ENCODE assay signal across 12 cellular contexts in the genomic region with DNA sequence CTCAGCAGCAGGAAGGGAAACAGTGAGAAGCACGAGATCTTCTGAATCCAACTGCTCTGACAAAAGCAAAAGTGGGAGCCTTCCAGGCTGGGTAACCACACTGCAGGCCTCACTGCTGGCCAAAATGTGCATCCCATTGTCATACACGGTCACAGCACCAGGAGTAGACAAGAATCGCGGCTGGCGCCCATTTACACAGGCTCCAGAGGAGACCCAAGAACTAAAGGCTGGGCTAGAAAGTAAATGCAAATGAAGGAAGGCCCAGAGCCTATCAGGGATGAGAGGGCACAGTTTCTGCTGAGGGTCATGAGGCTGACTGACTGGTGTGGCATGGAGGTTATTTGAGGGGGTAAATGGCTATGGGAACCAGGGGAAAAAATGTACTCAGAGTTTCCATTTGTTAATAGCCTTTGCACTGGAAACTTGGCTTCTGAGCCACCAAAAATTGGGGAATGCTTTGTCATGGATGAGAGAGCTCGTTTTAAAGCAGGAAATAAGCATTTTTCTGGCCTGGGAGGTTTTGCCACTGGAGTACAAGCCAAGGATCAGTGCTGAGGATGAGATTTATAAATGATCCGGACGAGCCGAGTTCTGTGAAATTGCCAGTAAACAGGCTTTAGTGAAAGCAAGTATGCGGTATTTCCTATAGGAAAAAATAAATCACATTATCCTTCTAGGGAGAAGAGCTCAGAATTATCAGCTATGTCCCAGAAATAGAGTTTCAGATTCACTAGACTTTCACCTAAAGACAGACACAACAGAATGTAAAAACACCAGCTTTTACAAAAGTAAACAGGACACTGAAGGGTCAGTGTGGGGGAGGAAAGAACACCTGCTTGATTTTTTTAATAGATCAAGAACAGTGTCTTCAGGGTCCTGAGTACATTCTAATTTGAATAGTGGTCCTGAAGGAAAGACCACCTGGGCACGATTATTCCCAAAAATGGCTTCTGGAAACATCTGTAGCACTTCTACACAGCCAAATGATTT.
DNase-seq lines count a peak whose midpoint lies in the region; ATAC-seq and TF ChIP-seq lines count a peak whose summit lies in the region.
"Had no signal": no experiment of that assay in that cellular context is flagged by ENCODE, and none has a peak within 500 bp of the region (broad histone marks: within the 10 kb centered on the region; RNA-seq: fewer than 3 reads in every experiment).

No MANE protein-coding gene starts in this region.

- no peaks in the 10 kb centered on the region for H3K27me3 ChIP-seq in A673 (replicated peaks; ENCODE audit: insufficient read depth, low read depth, low read length, poor library complexity)
- no peaks in the 10 kb centered on the region for H3K27me3 ChIP-seq in IMR-90 (ENCODE audit: control insufficient read depth, insufficient read depth, low read length)
- no peaks in the 10 kb centered on the region for H3K27me3 ChIP-seq in SJCRH30
- H3K27me3 ChIP-seq: brain microvascular endothelial cell had no signal

- no peak overlapping the region for H2AK5ac ChIP-seq in IMR-90 (ENCODE audit: low read depth, low read length)

- H3K27me3 Mint-ChIP-seq in effector memory CD8-positive, alpha-beta T cell: no peaks in the 10 kb centered on the region
- no peaks in the 10 kb centered on the region for H3K27me3 Mint-ChIP-seq in nephron (ENCODE audit: low read depth)

- H3K36me3 Mint-ChIP-seq in effector memory CD8-positive, alpha-beta T cell (ENCODE audit: insufficient read depth): peaks cover 78% of the 10 kb centered on the region
- peaks cover 86% of the 10 kb centered on the region for H3K36me3 Mint-ChIP-seq in nephron (ENCODE audit: low read depth)

- CTCF ChIA-PET in A673 (lab: Charles Lee): no interaction called here
- CTCF ChIA-PET in IMR-90 (lab: Yijun Ruan, JAX): interaction anchor here (0.7 kb wide), 1 partner anchor 56 kb away, joined by 3 read pairs; no protein-coding TSS in a partner anchor
- CTCF ChIA-PET in HEK293T (lab: Yijun Ruan, JAX): no interaction called here

- H3K18ac ChIP-seq in IMR-90 (ENCODE audit: low read depth, low read length): no peak overlapping the region

- TF ChIP-seq POLR2A in IMR-90 (IDR thresholded peaks at IDR 0.05; ENCODE audit: low read depth, low read length): no peak

- no peak for TF ChIP-seq RAD21 in IMR-90 (IDR thresholded peaks at IDR 0.05; ENCODE audit: low read length)

- no peak overlapping the region for H2AK9ac ChIP-seq in IMR-90 (replicated peaks; ENCODE audit: low read depth, low read length, poor library complexity)

- H3K27ac Mint-ChIP-seq in effector memory CD8-positive, alpha-beta T cell: peak overlapping the region; percentile 72 to 84
- peak overlapping the region; percentile 7 to 93 (median 87) for H3K27ac Mint-ChIP-seq in nephron

- H3K4me2 ChIP-seq in IMR-90 (ENCODE audit: low read depth, low read length): no peak overlapping the region

- no peak overlapping the region for H3K4me3 Mint-ChIP-seq in effector memory CD8-positive, alpha-beta T cell
- peak overlapping the region in 1 of 3 experiments; percentile 54 for H3K4me3 Mint-ChIP-seq in nephron
- H3K4me3 Mint-ChIP-seq: neural crest cell had no signal

- H3K4me1 Mint-ChIP-seq in effector memory CD8-positive, alpha-beta T cell (ENCODE audit: low read depth in 2 of 2): peaks cover 11 to 20% of the 10 kb centered on the region in 2 donors
- H3K4me1 Mint-ChIP-seq in nephron: peaks cover 40% of the 10 kb centered on the region
- H3K4me1 Mint-ChIP-seq: neural crest cell had no signal

- H3K9ac ChIP-seq in IMR-90 (ENCODE audit: low read depth, low read length): no peak overlapping the region

- peaks cover 4% of the 10 kb centered on the region for H3K4me1 ChIP-seq in A673 (ENCODE audit: insufficient read depth, low read length, poor library complexity, severe bottlenecking)
- no peaks in the 10 kb centered on the region for H3K4me1 ChIP-seq in IMR-90 (ENCODE audit: control insufficient read depth, insufficient read depth, low read length)
- H3K4me1 ChIP-seq in SJCRH30: no peaks in the 10 kb centered on the region

- no peak overlapping the region for H3K4me3 ChIP-seq in A673 (ENCODE audit: low read depth, low read length, poor library complexity, severe bottlenecking)
- no peak overlapping the region for H3K4me3 ChIP-seq in IMR-90 (ENCODE audit: insufficient read depth, low read depth, low read length)
- H3K4me3 ChIP-seq in SJCRH30: no peak overlapping the region

- H4K91ac ChIP-seq in IMR-90 (ENCODE audit: insufficient read depth, low read depth, low read length): no peak overlapping the region

- H3K56ac ChIP-seq in IMR-90 (ENCODE audit: extremely low read depth, insufficient read depth, low read length): no peak overlapping the region

- no peak overlapping the region for H2BK20ac ChIP-seq in IMR-90 (ENCODE audit: low read depth, low read length)

- H3K79me1 ChIP-seq in IMR-90 (ENCODE audit: low read depth in 1 of 2, low read length in 2 of 2): peaks cover 42 to 63% of the 10 kb centered on the region in 2 experiments

- no peaks in the 10 kb centered on the region for H3K9me3 ChIP-seq in A673 (ENCODE audit: low read depth, low read length, poor library complexity, severe bottlenecking)
- no peaks in the 10 kb centered on the region for H3K9me3 ChIP-seq in IMR-90 (ENCODE audit: control insufficient read depth, insufficient read depth, low read length)
- H3K9me3 ChIP-seq in SJCRH30 (replicated peaks): no peaks in the 10 kb centered on the region

- no peak overlapping the region for H3K4ac ChIP-seq in IMR-90 (ENCODE audit: low read depth, low read length)

- no peak overlapping the region for H2BK15ac ChIP-seq in IMR-90 (ENCODE audit: low read depth, low read length)

- H3K36me3 ChIP-seq in A673 (ENCODE audit: insufficient read depth, low read length, poor library complexity, severe bottlenecking): peaks cover 93% of the 10 kb centered on the region
- H3K36me3 ChIP-seq in IMR-90 (ENCODE audit: control insufficient read depth, insufficient read depth, low read length): peaks cover 79% of the 10 kb centered on the region
- H3K36me3 ChIP-seq in SJCRH30: peaks cover 47% of the 10 kb centered on the region

- dilution Hi-C loops in IMR-90 (cut with HindIII; ENCODE audit: low sequenced_read_pairs, unreplicated experiment): no loop called here

- peak overlapping the region; percentile 48 for H3K27ac ChIP-seq in A673 (ENCODE audit: low read depth, low read length, poor library complexity, severe bottlenecking)
- no peak overlapping the region for H3K27ac ChIP-seq in IMR-90 (ENCODE audit: insufficient read depth, low read length)
- H3K27ac ChIP-seq in SJCRH30: no peak overlapping the region
- H3K27ac ChIP-seq: brain microvascular endothelial cell had no signal

- peaks cover 14% of the 10 kb centered on the region; the same call in 1 of the 2 replicates for H4K20me1 ChIP-seq in IMR-90 (ENCODE audit: insufficient read depth, low read length)

- no peak for DNase-seq in A673 (ENCODE audit: low spot score)
- no peak for DNase-seq in IMR-90
- DNase-seq in effector memory CD8-positive, alpha-beta T cell: no peak
- no peak for DNase-seq in HEK293T (ENCODE audit: extremely low spot score)
- no peak for DNase-seq in NCI-H2227 treated with DMSO at 0.1 percent for 48 hours (lab: John Stamatoyannopoulos, UW)
- DNase-seq in SJCRH30: no peak
- DNase-seq in DMS53 treated with DMSO at 0.1 percent for 48 hours (lab: John Stamatoyannopoulos, UW; ENCODE audit: unreplicated experiment): no peak
- DNase-seq: brain microvascular endothelial cell, NCI-H1092 treated with DMSO at 0.1 percent for 48 hours, PC-3 had no signal

- no peak overlapping the region for H2BK120ac ChIP-seq in IMR-90 (ENCODE audit: low read depth, low read length)

- H2AFZ ChIP-seq in IMR-90 (replicated peaks; ENCODE audit: low read length, poor library complexity): no peak overlapping the region

- peaks cover 19% of the 10 kb centered on the region for H3K9me1 ChIP-seq in IMR-90 (ENCODE audit: insufficient read depth, low read length)

- no peak overlapping the region for H2BK5ac ChIP-seq in IMR-90 (ENCODE audit: low read depth, low read length, poor library complexity, severe bottlenecking)

- no peak overlapping the region for H4K8ac ChIP-seq in IMR-90 (ENCODE audit: low read depth in 2 of 2, low read length in 2 of 2)

- no peak overlapping the region for H3K14ac ChIP-seq in IMR-90 (replicated peaks; ENCODE audit: low read depth, low read length)

- TF ChIP-seq CTCF in A673 (conservative IDR thresholded peaks at IDR 0.05; ENCODE audit: low read depth, low read length) (no peak), IMR-90 (conservative IDR thresholded peaks at IDR 0.05; ENCODE audit: low read depth, low read length) (no peak), nephron (IDR thresholded peaks at IDR 0.05; ENCODE audit: unreplicated experiment in 3 of 3) (no peak)

- H3K23ac ChIP-seq in IMR-90 (ENCODE audit: low read depth, low read length): no peak overlapping the region

- intact Hi-C loops in A673 (cut with micrococcal nuclease; ENCODE audit: unreplicated experiment) (no loop called here), IMR-90 (cut with micrococcal nuclease) (no loop called here)

- BruUV-seq in A673 (replicated peaks; lab: Mats Ljungman, UMichigan) (no TSS peak), IMR-90 (replicated peaks; lab: Mats Ljungman, UMichigan) (no TSS peak)

- no peak overlapping the region for H4K5ac ChIP-seq in IMR-90 (ENCODE audit: low read depth, low read length)

- in situ Hi-C loops in IMR-90 (cut with MboI; ENCODE audit: low sequenced_read_pairs): no loop called here

- POLR2A ChIA-PET in A673 (lab: Charles Lee; ENCODE audit: low non-redundant PET) (no interaction called here), IMR-90 (lab: Charles Lee; ENCODE audit: unreplicated experiment) (no interaction called here), HEK293T (lab: Yijun Ruan, JAX) (interaction anchor here (0.6 kb wide), 1 partner anchor 48 kb away, joined by 3 read pairs; no protein-coding TSS in a partner anchor)

- ATAC-seq in IMR-90 (ENCODE audit: low read depth): 0 out of 2 replicates have a peak, but pooled peaks have one; percentile 21
- no peak for ATAC-seq in effector memory CD8-positive, alpha-beta T cell (replicated peaks)
- ATAC-seq: PC-3 had no signal

- H3K9me3 Mint-ChIP-seq in effector memory CD8-positive, alpha-beta T cell: no peaks in the 10 kb centered on the region
- no peaks in the 10 kb centered on the region for H3K9me3 Mint-ChIP-seq in nephron
- H3K9me3 Mint-ChIP-seq: neural crest cell had no signal

- 97% methylated on average over 2 of the region's 11 CpGs; no CpG with 5 or more reads in 1 of the 2 experiments for WGBS in IMR-90 (ENCODE audit: extremely low coverage in 2 of 2, insufficient read length in 1 of 2), 2 experiments

TF ChIP-seq in IMR-90, 13 proteins besides CTCF, POLR2A, EP300 and RAD21 (continues in another document):
- TF ChIP-seq NFE2L2 (IDR thresholded peaks at IDR 0.05; ENCODE audit: low read depth, low read length): no peak
- no peak for TF ChIP-seq MAZ (IDR thresholded peaks at IDR 0.05; ENCODE audit: borderline replicate concordance, low read depth, low read length)
- TF ChIP-seq RCOR1 (IDR thresholded peaks at IDR 0.05; ENCODE audit: insufficient replicate concordance, low read length): no peak

TF ChIP-seq in HEK293T, 16 proteins besides CTCF, POLR2A, EP300 and RAD21 (continues in another document):
- no peak for TF ChIP-seq LEF1 (IDR thresholded peaks at IDR 0.05; ENCODE audit: borderline replicate concordance)
- no peak for TF ChIP-seq BHLHE40 (IDR thresholded peaks at IDR 0.05; ENCODE audit: borderline replicate concordance)
- no peak for TF ChIP-seq CTBP1 (IDR thresholded peaks at IDR 0.05; ENCODE audit: borderline replicate concordance)
- TF ChIP-seq NFRKB (IDR thresholded peaks at IDR 0.05): no peak
